In genomic region chr11:13687271-13687670, GRCh38 we compare ENCODE assay signal across 24 cellular contexts.
"Had no signal": no experiment of that assay in that cellular context is flagged by ENCODE, and none has a peak within 500 bp of the region (broad histone marks: within the 10 kb centered on the region; RNA-seq: fewer than 3 reads in every experiment).

No MANE protein-coding gene starts in this region.

- H3K4me3 Mint-ChIP-seq: activated CD4-positive, alpha-beta memory T cell treated with anti-CD3 and anti-CD28 coated beads, Interleukin-2, amount 10 ng/mL, durations not matched to agents 7 days and 5 days; activated CD4-positive, alpha-beta T cell treated with anti-CD3 and anti-CD28 coated beads, Interleukin-2, amount 10 ng/mL, durations not matched to agents 24 days and 14 days; activated CD8-positive, alpha-beta memory T cell treated with anti-CD3 and anti-CD28 coated beads, Interleukin-2, amount 10 ng/mL, durations not matched to agents 7 days and 5 days; activated naive CD4-positive, alpha-beta T cell treated with anti-CD3 and anti-CD28 coated beads, Interleukin-2, amount 10 ng/mL, durations not matched to agents 7 days and 5 days; activated naive CD8-positive, alpha-beta T cell treated with anti-CD3 and anti-CD28 coated beads, Interleukin-2, amount 50 U/mL, for 24 hours; brain; effector memory CD8-positive, alpha-beta T cell; memory B cell; naive thymus-derived CD4-positive, alpha-beta T cell; neural progenitor cell had no signal

- H3K4me1 Mint-ChIP-seq: activated naive CD4-positive, alpha-beta T cell treated with anti-CD3 and anti-CD28 coated beads, Interleukin-2, amount 10 ng/mL, durations not matched to agents 7 days and 5 days; neural progenitor cell had no signal

- H3K4me2 ChIP-seq: neural progenitor cell had no signal

- H3K4me1 ChIP-seq: upper lobe of right lung had no signal

- H3K27me3 ChIP-seq: esophagus muscularis mucosa, gastrocnemius medialis, neural progenitor cell, spleen, upper lobe of right lung had no signal

- H3K27ac ChIP-seq: esophagus muscularis mucosa, gastrocnemius medialis, neural progenitor cell, spleen, thoracic aorta, upper lobe of right lung, VCaP had no signal

- ATAC-seq: activated CD4-positive, CD25-positive, alpha-beta regulatory T cell treated with anti-CD3 and anti-CD28 coated beads, Interleukin-2, amount 50 U/mL, for 24 hours; activated CD8-positive, alpha-beta memory T cell treated with anti-CD3 and anti-CD28 coated beads, Interleukin-2, amount 10 ng/mL, durations not matched to agents 7 days and 5 days; activated naive CD8-positive, alpha-beta T cell treated with anti-CD3 and anti-CD28 coated beads, Interleukin-2, amount 50 U/mL, for 24 hours; effector memory CD8-positive, alpha-beta T cell; gastrocnemius medialis; naive thymus-derived CD4-positive, alpha-beta T cell; upper lobe of right lung had no signal

- H3K27ac Mint-ChIP-seq: activated CD4-positive, alpha-beta memory T cell treated with anti-CD3 and anti-CD28 coated beads, Interleukin-2, amount 10 ng/mL, durations not matched to agents 7 days and 5 days; activated CD4-positive, alpha-beta T cell treated with anti-CD3 and anti-CD28 coated beads, Interleukin-2, amount 10 ng/mL, durations not matched to agents 24 days and 14 days; activated CD8-positive, alpha-beta memory T cell treated with anti-CD3 and anti-CD28 coated beads, Interleukin-2, amount 10 ng/mL, durations not matched to agents 7 days and 5 days; activated naive CD4-positive, alpha-beta T cell treated with anti-CD3 and anti-CD28 coated beads, Interleukin-2, amount 10 ng/mL, durations not matched to agents 7 days and 5 days; activated naive CD8-positive, alpha-beta T cell treated with anti-CD3 and anti-CD28 coated beads, Interleukin-2, amount 50 U/mL, for 24 hours; brain; effector memory CD8-positive, alpha-beta T cell; memory B cell; naive thymus-derived CD4-positive, alpha-beta T cell; neural progenitor cell had no signal

- DNase-seq: activated CD4-positive, alpha-beta memory T cell treated with anti-CD3 and anti-CD28 coated beads, Interleukin-2, amount 10 ng/mL, durations not matched to agents 7 days and 5 days; activated CD4-positive, alpha-beta T cell treated with anti-CD3 and anti-CD28 coated beads, Interleukin-2, amount 10 ng/mL, durations not matched to agents 24 days and 14 days; activated CD8-positive, alpha-beta memory T cell treated with anti-CD3 and anti-CD28 coated beads, Interleukin-2, amount 10 ng/mL, durations not matched to agents 7 days and 5 days; activated effector memory CD4-positive, alpha-beta T cell treated with anti-CD3 and anti-CD28 coated beads, Interleukin-2, amount 50 U/mL, for 16 hours; activated naive CD4-positive, alpha-beta T cell treated with anti-CD3 and anti-CD28 coated beads, Interleukin-2, amount 10 ng/mL, durations not matched to agents 7 days and 5 days; activated naive CD8-positive, alpha-beta T cell treated with anti-CD3 and anti-CD28 coated beads, Interleukin-2, amount 50 U/mL, for 24 hours; activated T-cell treated with anti-CD3 and anti-CD28 coated beads for 4 hours; anterior cingulate cortex; caudate nucleus; effector memory CD8-positive, alpha-beta T cell; gastrocnemius medialis; hippocampal formation; naive thymus-derived CD4-positive, alpha-beta T cell; spleen; stimulated activated CD4-positive, alpha-beta T cell treated with anti-CD3 and anti-CD28 coated beads, Interleukin-4, amount 100 ng/mL, for 1 hour; stimulated activated naive CD4-positive, alpha-beta T cell treated with Interleukin-2 at 50 U/mL for 16 hours; upper lobe of right lung had no signal

- H3K9me3 Mint-ChIP-seq: activated naive CD4-positive, alpha-beta T cell treated with anti-CD3 and anti-CD28 coated beads, Interleukin-2, amount 10 ng/mL, durations not matched to agents 7 days and 5 days; effector memory CD8-positive, alpha-beta T cell; memory B cell had no signal

- H3K36me3 ChIP-seq: esophagus muscularis mucosa, gastrocnemius medialis, neural progenitor cell, thoracic aorta, upper lobe of right lung had no signal

- H3K27me3 Mint-ChIP-seq: activated CD4-positive, alpha-beta memory T cell treated with anti-CD3 and anti-CD28 coated beads, Interleukin-2, amount 10 ng/mL, durations not matched to agents 7 days and 5 days; activated CD4-positive, alpha-beta T cell treated with anti-CD3 and anti-CD28 coated beads, Interleukin-2, amount 10 ng/mL, durations not matched to agents 24 days and 14 days; activated CD8-positive, alpha-beta memory T cell treated with anti-CD3 and anti-CD28 coated beads, Interleukin-2, amount 10 ng/mL, durations not matched to agents 7 days and 5 days; activated naive CD4-positive, alpha-beta T cell treated with anti-CD3 and anti-CD28 coated beads, Interleukin-2, amount 10 ng/mL, durations not matched to agents 7 days and 5 days; activated naive CD8-positive, alpha-beta T cell treated with anti-CD3 and anti-CD28 coated beads, Interleukin-2, amount 50 U/mL, for 24 hours; brain; effector memory CD8-positive, alpha-beta T cell; memory B cell; naive thymus-derived CD4-positive, alpha-beta T cell had no signal

- H3K4me3 ChIP-seq: esophagus muscularis mucosa, gastrocnemius medialis, neural progenitor cell, spleen, thoracic aorta, upper lobe of right lung had no signal

- H3K9me3 ChIP-seq: esophagus muscularis mucosa, gastrocnemius medialis, thoracic aorta, upper lobe of right lung had no signal

- H3K9ac ChIP-seq: neural progenitor cell had no signal
